ENCODE assay signal across 15 cellular contexts in genomic region chr16:65757064-65757463, GRCh38.
DNase-seq lines count a peak whose midpoint lies in the region; ATAC-seq and TF ChIP-seq lines count a peak whose summit lies in the region.
"Had no signal": no experiment of that assay in that cellular context is flagged by ENCODE, and none has a peak within 500 bp of the region (broad histone marks: within the 10 kb centered on the region; RNA-seq: fewer than 3 reads in every experiment).

No MANE protein-coding gene starts in this region.

- H3K9me3 ChIP-seq in right cardiac atrium (ENCODE audit: control insufficient read depth, low read length) (no peaks in the 10 kb centered on the region), heart right ventricle (no peaks in the 10 kb centered on the region), prostate gland (no peaks in the 10 kb centered on the region)
- H3K9me3 ChIP-seq: A549 had no signal

- WGBS in right cardiac atrium, result 42% methylated on average over 4 of the region's 4 CpGs
- 54 to 68% methylated on average over 4 of the region's 4 CpGs for WGBS in heart right ventricle, 2 donors
- 10% methylated on average over 4 of the region's 4 CpGs for WGBS in prostate gland

- no peak for TF ChIP-seq POLR2A in prostate gland (IDR thresholded peaks at IDR 0.05)

- no peak overlapping the region for H3K27ac ChIP-seq in right cardiac atrium (ENCODE audit: low read length)
- no peak overlapping the region for H3K27ac ChIP-seq in heart right ventricle
- peak overlapping the region in 1 of 2 donors; percentile 62 for H3K27ac ChIP-seq in prostate gland
- H3K27ac ChIP-seq: A549 had no signal

- TF ChIP-seq CTCF in heart right ventricle (IDR thresholded peaks at IDR 0.05) (no peak), prostate gland (IDR thresholded peaks at IDR 0.05) (no peak)

- intact Hi-C loops in right cardiac atrium (cut with DNase I) (no loop called here), heart right ventricle (cut with DNase I) (no loop called here), prostate gland (cut with DNase I) (no loop called here)

- DNase-seq in right cardiac atrium (no peak), heart right ventricle (no peak), fibroblast of gingiva (ENCODE audit: low read depth) (peak; percentile 34), prostate gland (ENCODE audit: low spot score) (peak; percentile 6)
- no peak for DNase-seq in activated effector memory CD4-positive, alpha-beta T cell treated with anti-CD3 and anti-CD28 coated beads, Interleukin-2, amount 50 U/mL, for 16 hours
- no peak for DNase-seq in activated T-cell treated with anti-CD3 and anti-CD28 coated beads, Interleukin-2, amount 50 U/mL, for 1 hour
- DNase-seq: DMS53, EL, NCI-H1436 treated with DMSO at 0.1 percent for 48 hours, NCI-H1930, NCI-H226, NCI-H510A treated with DMSO at 0.1 percent for 48 hours had no signal

- H3K36me3 ChIP-seq in heart right ventricle, result no peaks in the 10 kb centered on the region
- no peaks in the 10 kb centered on the region for H3K36me3 ChIP-seq in prostate gland

- ATAC-seq in right cardiac atrium (peak; percentile 43 to 87), heart right ventricle (no peak)
- ATAC-seq in activated CD4-positive, CD25-positive, alpha-beta regulatory T cell treated with anti-CD3 and anti-CD28 coated beads, Interleukin-2, amount 50 U/mL, for 24 hours, result no peak
- ATAC-seq: A549, Right ventricle myocardium inferior had no signal

- H3K4me1 ChIP-seq in right cardiac atrium (ENCODE audit: control insufficient read depth, insufficient read depth, low read length) (no peaks in the 10 kb centered on the region), heart right ventricle (peaks cover 0 to 10% (median 0%) of the 10 kb centered on the region in 9 donors), prostate gland (replicated peaks) (peaks cover 2% of the 10 kb centered on the region)
- H3K4me1 ChIP-seq: A549 had no signal

- H3K4me3 ChIP-seq in right cardiac atrium (ENCODE audit: low read length) (no peak overlapping the region), heart right ventricle (no peak overlapping the region), prostate gland (no peak overlapping the region)
- H3K4me3 ChIP-seq: A549 had no signal

- no peaks in the 10 kb centered on the region for H3K27me3 ChIP-seq in right cardiac atrium (ENCODE audit: control insufficient read depth, insufficient read depth)
- H3K27me3 ChIP-seq in heart right ventricle, result peaks cover 0 to 8% (median 0%) of the 10 kb centered on the region in 7 donors
- no peaks in the 10 kb centered on the region for H3K27me3 ChIP-seq in prostate gland (replicated peaks; ENCODE audit: insufficient read depth)

Comparison
In these comparisons a context has a peak if more than half of its experiments do, and no peak if none do; other contexts are left out.
1. ATAC-seq: peak in right cardiac atrium (2 of 2); none in heart right ventricle (0 of 8) and activated CD4-positive, CD25-positive, alpha-beta regulatory T cell treated with anti-CD3 and anti-CD28 coated beads, Interleukin-2, amount 50 U/mL, for 24 hours (0 of 2).
2. DNase-seq: peak in fibroblast of gingiva (single experiment) and prostate gland (single experiment); none in right cardiac atrium (0 of 3), heart right ventricle (0 of 2), activated effector memory CD4-positive, alpha-beta T cell treated with anti-CD3 and anti-CD28 coated beads, Interleukin-2, amount 50 U/mL, for 16 hours (single experiment) and activated T-cell treated with anti-CD3 and anti-CD28 coated beads, Interleukin-2, amount 50 U/mL, for 1 hour (single experiment).